In the genomic region with DNA sequence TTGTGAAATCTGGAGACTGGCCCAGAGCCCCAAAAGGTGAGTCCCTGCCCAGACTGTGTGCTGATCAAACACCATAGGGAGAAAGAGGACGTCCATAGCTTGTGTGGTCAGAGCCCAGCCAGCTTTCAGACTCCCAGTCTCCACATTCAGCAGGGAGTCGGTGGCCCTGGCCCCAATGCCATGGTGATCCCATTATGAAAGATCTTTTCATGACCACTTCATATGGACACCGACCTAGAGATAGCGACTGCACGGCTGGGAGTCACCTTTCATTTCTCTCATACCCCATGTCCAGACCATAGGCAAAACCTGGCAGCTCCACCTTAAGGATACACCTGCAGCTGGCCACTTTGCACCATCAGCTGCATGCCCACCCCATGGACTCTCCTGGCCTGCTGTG, we compare ENCODE assay signal across 25 cellular contexts.
"Had no signal": no experiment of that assay in that cellular context is flagged by ENCODE, and none has a peak within 500 bp of the region (broad histone marks: within the 10 kb centered on the region; RNA-seq: fewer than 3 reads in every experiment).

No MANE protein-coding gene starts in this region.

- H3K9me3 ChIP-seq: esophagus squamous epithelium, heart right ventricle, left ventricle myocardium inferior, ovary, prostate gland, sigmoid colon had no signal

- H3K27me3 ChIP-seq: brain microvascular endothelial cell, heart right ventricle, ovary, sigmoid colon, tibial nerve had no signal

- H3K36me3 ChIP-seq: brain microvascular endothelial cell, esophagus squamous epithelium, left ventricle myocardium inferior, ovary, prostate gland, sigmoid colon, tibial nerve had no signal

- FAIRE-seq: astrocyte, small intestine had no signal

- DNase-seq: activated CD4-positive, alpha-beta T cell treated with anti-CD3 and anti-CD28 coated beads for 48 hours; activated CD4-positive, alpha-beta T cell treated with anti-CD3 and anti-CD28 coated beads, Interleukin-2, amount 50 U/mL, for 48 hours; activated gamma-delta T cell; activated naive CD4-positive, alpha-beta T cell treated with anti-CD3 and anti-CD28 coated beads, Interleukin-2, amount 10 ng/mL, durations not matched to agents 7 days and 5 days; activated naive CD8-positive, alpha-beta T cell treated with anti-CD3 and anti-CD28 coated beads, Interleukin-2, amount 10 ng/mL, durations not matched to agents 7 days and 5 days; amniotic stem cell; brain microvascular endothelial cell; esophagus squamous epithelium; foreskin melanocyte; heart right ventricle; kidney glomerular epithelial cell; left ventricle myocardium inferior; naive B cell; nephron progenitor cell; retina; sigmoid colon; small intestine; stimulated activated CD4-positive, alpha-beta T cell treated with anti-CD3 and anti-CD28 coated beads, Interleukin-4, amount 100 ng/mL, for 24 hours; stimulated activated naive B cell treated with anti-CD40 and anti-IgM and Interleukin-4, amounts not matched to agents 10 μg/mL and 1 μg/mL and 100 μg/mL, for 72 hours; T-helper 1 cell had no signal

- H3K4me1 ChIP-seq: prostate gland, tibial nerve had no signal

- H3K27ac ChIP-seq: brain microvascular endothelial cell, esophagus squamous epithelium, heart right ventricle, left ventricle myocardium inferior, ovary, prostate gland, sigmoid colon, tibial nerve had no signal

- ATAC-seq: heart right ventricle; stimulated activated naive B cell treated with anti-CD40 and anti-IgM and Interleukin-4, amounts not matched to agents 10 μg/mL and 1 μg/mL and 100 μg/mL, for 72 hours had no signal

- H3K4me3 ChIP-seq: esophagus squamous epithelium, heart right ventricle, left ventricle myocardium inferior, lung, ovary, prostate gland, sigmoid colon, tibial nerve had no signal
